1 cellular context compared by ENCODE assay signal in the genomic region with DNA sequence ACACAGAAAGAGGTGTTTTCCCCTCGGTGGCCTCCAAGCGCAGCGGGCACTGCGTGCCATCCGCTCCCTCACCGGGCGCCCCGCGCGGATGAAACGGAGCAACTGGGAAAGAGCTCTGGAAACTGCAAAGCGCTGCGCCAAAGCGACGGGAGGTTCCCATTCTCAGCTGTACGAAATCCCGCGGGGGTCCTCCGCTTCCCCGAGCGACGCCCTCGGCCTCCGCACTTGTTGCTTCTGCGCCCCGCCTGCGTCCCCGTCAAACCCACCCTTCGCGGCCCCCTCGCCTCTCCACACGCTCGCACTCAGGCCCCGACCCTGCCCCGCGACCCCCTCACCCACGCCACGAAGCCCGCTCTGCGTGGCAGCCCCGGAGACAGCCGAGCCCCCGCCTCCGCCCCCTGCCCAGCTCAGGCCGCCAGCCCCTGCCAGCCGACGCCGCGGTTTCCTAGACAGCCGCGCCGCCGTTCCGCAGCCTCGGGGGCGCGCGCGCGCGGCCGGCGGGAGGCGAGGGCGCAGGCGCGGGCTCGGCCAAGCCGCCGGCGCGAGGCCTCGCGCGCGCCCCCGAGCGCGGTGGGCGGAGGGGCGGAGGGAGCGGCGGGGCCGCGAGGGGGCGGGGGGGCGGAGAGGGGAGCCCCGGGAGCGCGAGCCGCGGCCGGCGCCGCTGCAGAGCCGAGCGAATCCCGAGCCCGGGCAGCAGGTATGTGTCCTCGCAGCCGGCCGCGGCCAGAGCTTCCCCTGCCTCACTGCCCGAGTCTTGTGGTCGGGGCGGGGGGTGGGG.
TF ChIP-seq lines count a peak whose summit lies in the region.

A gene with protein sequence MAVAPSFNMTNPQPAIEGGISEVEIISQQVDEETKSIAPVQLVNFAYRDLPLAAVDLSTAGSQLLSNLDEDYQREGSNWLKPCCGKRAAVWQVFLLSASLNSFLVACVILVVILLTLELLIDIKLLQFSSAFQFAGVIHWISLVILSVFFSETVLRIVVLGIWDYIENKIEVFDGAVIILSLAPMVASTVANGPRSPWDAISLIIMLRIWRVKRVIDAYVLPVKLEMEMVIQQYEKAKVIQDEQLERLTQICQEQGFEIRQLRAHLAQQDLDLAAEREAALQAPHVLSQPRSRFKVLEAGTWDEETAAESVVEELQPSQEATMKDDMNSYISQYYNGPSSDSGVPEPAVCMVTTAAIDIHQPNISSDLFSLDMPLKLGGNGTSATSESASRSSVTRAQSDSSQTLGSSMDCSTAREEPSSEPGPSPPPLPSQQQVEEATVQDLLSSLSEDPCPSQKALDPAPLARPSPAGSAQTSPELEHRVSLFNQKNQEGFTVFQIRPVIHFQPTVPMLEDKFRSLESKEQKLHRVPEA (plus strand): TSS at position 666 of the 778 bp plus-strand sequence. CDS start 74,279 bp downstream, outside the sequence.

TF ChIP-seq in HepG2, 621 proteins besides CTCF, POLR2A, EP300 and RAD21:
- no peak for TF ChIP-seq FLYWCH1 (CRISPR knock-in tag; IDR thresholded peaks at IDR 0.05)
- 0 out of 2 replicates have a peak, but pooled peaks have one; percentile 48 for TF ChIP-seq HNRNPL (IDR thresholded peaks at IDR 0.05; ENCODE audit: low read depth, low read length)
- peak; percentile 52 for TF ChIP-seq HNRNPLL (IDR thresholded peaks at IDR 0.05; ENCODE audit: low read depth, low read length, poor library complexity, severe bottlenecking)
- TF ChIP-seq BCL6 (CRISPR knock-in tag; IDR thresholded peaks at IDR 0.05) = peak; percentile 13; the same call in 1 of the 2 replicates
- TF ChIP-seq SNAPC2 (CRISPR knock-in tag; IDR thresholded peaks at IDR 0.05) = no peak
- TF ChIP-seq ZNF343 (CRISPR knock-in tag; IDR thresholded peaks at IDR 0.05) = no peak
- TF ChIP-seq, protein P1, sequence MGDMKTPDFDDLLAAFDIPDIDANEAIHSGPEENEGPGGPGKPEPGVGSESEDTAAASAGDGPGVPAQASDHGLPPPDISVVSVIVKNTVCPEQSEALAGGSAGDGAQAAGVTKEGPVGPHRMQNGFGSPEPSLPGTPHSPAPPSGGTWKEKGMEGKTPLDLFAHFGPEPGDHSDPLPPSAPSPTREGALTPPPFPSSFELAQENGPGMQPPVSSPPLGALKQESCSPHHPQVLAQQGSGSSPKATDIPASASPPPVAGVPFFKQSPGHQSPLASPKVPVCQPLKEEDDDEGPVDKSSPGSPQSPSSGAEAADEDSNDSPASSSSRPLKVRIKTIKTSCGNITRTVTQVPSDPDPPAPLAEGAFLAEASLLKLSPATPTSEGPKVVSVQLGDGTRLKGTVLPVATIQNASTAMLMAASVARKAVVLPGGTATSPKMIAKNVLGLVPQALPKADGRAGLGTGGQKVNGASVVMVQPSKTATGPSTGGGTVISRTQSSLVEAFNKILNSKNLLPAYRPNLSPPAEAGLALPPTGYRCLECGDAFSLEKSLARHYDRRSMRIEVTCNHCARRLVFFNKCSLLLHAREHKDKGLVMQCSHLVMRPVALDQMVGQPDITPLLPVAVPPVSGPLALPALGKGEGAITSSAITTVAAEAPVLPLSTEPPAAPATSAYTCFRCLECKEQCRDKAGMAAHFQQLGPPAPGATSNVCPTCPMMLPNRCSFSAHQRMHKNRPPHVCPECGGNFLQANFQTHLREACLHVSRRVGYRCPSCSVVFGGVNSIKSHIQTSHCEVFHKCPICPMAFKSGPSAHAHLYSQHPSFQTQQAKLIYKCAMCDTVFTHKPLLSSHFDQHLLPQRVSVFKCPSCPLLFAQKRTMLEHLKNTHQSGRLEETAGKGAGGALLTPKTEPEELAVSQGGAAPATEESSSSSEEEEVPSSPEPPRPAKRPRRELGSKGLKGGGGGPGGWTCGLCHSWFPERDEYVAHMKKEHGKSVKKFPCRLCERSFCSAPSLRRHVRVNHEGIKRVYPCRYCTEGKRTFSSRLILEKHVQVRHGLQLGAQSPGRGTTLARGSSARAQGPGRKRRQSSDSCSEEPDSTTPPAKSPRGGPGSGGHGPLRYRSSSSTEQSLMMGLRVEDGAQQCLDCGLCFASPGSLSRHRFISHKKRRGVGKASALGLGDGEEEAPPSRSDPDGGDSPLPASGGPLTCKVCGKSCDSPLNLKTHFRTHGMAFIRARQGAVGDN (CRISPR knock-in tag; IDR thresholded peaks at IDR 0.05) = peak; percentile 18; the same call in 1 of the 2 replicates
- TF ChIP-seq ZNF816 (CRISPR knock-in tag; IDR thresholded peaks at IDR 0.05; ENCODE audit: borderline replicate concordance) = no peak
- TF ChIP-seq, protein P2, sequence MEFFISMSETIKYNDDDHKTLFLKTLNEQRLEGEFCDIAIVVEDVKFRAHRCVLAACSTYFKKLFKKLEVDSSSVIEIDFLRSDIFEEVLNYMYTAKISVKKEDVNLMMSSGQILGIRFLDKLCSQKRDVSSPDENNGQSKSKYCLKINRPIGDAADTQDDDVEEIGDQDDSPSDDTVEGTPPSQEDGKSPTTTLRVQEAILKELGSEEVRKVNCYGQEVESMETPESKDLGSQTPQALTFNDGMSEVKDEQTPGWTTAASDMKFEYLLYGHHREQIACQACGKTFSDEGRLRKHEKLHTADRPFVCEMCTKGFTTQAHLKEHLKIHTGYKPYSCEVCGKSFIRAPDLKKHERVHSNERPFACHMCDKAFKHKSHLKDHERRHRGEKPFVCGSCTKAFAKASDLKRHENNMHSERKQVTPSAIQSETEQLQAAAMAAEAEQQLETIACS (CRISPR knock-in tag; IDR thresholded peaks at IDR 0.05) = peak; percentile 79
- TF ChIP-seq, protein P3, sequence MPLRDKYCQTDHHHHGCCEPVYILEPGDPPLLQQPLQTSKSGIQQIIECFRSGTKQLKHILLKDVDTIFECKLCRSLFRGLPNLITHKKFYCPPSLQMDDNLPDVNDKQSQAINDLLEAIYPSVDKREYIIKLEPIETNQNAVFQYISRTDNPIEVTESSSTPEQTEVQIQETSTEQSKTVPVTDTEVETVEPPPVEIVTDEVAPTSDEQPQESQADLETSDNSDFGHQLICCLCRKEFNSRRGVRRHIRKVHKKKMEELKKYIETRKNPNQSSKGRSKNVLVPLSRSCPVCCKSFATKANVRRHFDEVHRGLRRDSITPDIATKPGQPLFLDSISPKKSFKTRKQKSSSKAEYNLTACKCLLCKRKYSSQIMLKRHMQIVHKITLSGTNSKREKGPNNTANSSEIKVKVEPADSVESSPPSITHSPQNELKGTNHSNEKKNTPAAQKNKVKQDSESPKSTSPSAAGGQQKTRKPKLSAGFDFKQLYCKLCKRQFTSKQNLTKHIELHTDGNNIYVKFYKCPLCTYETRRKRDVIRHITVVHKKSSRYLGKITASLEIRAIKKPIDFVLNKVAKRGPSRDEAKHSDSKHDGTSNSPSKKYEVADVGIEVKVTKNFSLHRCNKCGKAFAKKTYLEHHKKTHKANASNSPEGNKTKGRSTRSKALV (CRISPR knock-in tag; IDR thresholded peaks at IDR 0.05) = peak; percentile 66; the same call in 1 of the 2 replicates
- peak; percentile 84 for TF ChIP-seq ZNF777 (CRISPR knock-in tag; IDR thresholded peaks at IDR 0.05)
- TF ChIP-seq, protein P4, sequence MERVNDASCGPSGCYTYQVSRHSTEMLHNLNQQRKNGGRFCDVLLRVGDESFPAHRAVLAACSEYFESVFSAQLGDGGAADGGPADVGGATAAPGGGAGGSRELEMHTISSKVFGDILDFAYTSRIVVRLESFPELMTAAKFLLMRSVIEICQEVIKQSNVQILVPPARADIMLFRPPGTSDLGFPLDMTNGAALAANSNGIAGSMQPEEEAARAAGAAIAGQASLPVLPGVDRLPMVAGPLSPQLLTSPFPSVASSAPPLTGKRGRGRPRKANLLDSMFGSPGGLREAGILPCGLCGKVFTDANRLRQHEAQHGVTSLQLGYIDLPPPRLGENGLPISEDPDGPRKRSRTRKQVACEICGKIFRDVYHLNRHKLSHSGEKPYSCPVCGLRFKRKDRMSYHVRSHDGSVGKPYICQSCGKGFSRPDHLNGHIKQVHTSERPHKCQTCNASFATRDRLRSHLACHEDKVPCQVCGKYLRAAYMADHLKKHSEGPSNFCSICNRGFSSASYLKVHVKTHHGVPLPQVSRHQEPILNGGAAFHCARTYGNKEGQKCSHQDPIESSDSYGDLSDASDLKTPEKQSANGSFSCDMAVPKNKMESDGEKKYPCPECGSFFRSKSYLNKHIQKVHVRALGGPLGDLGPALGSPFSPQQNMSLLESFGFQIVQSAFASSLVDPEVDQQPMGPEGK (CRISPR knock-in tag; IDR thresholded peaks at IDR 0.05) = 0 out of 2 replicates have a peak, but pooled peaks have one; percentile 20
- TF ChIP-seq, protein P5, sequence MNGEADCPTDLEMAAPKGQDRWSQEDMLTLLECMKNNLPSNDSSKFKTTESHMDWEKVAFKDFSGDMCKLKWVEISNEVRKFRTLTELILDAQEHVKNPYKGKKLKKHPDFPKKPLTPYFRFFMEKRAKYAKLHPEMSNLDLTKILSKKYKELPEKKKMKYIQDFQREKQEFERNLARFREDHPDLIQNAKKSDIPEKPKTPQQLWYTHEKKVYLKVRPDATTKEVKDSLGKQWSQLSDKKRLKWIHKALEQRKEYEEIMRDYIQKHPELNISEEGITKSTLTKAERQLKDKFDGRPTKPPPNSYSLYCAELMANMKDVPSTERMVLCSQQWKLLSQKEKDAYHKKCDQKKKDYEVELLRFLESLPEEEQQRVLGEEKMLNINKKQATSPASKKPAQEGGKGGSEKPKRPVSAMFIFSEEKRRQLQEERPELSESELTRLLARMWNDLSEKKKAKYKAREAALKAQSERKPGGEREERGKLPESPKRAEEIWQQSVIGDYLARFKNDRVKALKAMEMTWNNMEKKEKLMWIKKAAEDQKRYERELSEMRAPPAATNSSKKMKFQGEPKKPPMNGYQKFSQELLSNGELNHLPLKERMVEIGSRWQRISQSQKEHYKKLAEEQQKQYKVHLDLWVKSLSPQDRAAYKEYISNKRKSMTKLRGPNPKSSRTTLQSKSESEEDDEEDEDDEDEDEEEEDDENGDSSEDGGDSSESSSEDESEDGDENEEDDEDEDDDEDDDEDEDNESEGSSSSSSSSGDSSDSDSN (CRISPR knock-in tag; IDR thresholded peaks at IDR 0.05) = peak; percentile 38; the same call in 1 of the 2 replicates
- TF ChIP-seq, protein P6, sequence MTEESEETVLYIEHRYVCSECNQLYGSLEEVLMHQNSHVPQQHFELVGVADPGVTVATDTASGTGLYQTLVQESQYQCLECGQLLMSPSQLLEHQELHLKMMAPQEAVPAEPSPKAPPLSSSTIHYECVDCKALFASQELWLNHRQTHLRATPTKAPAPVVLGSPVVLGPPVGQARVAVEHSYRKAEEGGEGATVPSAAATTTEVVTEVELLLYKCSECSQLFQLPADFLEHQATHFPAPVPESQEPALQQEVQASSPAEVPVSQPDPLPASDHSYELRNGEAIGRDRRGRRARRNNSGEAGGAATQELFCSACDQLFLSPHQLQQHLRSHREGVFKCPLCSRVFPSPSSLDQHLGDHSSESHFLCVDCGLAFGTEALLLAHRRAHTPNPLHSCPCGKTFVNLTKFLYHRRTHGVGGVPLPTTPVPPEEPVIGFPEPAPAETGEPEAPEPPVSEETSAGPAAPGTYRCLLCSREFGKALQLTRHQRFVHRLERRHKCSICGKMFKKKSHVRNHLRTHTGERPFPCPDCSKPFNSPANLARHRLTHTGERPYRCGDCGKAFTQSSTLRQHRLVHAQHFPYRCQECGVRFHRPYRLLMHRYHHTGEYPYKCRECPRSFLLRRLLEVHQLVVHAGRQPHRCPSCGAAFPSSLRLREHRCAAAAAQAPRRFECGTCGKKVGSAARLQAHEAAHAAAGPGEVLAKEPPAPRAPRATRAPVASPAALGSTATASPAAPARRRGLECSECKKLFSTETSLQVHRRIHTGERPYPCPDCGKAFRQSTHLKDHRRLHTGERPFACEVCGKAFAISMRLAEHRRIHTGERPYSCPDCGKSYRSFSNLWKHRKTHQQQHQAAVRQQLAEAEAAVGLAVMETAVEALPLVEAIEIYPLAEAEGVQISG (CRISPR knock-in tag; IDR thresholded peaks at IDR 0.05) = 0 out of 2 replicates have a peak, but pooled peaks have one; percentile 25
- TF ChIP-seq, protein P7, sequence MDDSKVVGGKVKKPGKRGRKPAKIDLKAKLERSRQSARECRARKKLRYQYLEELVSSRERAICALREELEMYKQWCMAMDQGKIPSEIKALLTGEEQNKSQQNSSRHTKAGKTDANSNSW (CRISPR knock-in tag; IDR thresholded peaks at IDR 0.05; ENCODE audit: borderline replicate concordance) = no peak
